1 cellular context compared by ENCODE assay signal in genomic region chr6:131367206-131367873, GRCh38.
TF ChIP-seq lines count a peak whose summit lies in the region.

No MANE protein-coding gene starts in this region.

TF ChIP-seq in GM23338, 12 proteins besides CTCF, POLR2A, EP300 and RAD21 (continued from another document):
- TF ChIP-seq ZNF462 (CRISPR knock-in tag; IDR thresholded peaks at IDR 0.05) (no peak), CREB1 (CRISPR knock-in tag; IDR thresholded peaks at IDR 0.05; ENCODE audit: low read depth) (no peak), REST (IDR thresholded peaks at IDR 0.05; ENCODE audit: unreplicated experiment) (no peak), ETS1 (IDR thresholded peaks at IDR 0.05) (no peak), JUNB (IDR thresholded peaks at IDR 0.05; ENCODE audit: unreplicated experiment) (no peak), POLR2AphosphoS5 (IDR thresholded peaks at IDR 0.05; ENCODE audit: low read depth) (no peak)
TF ChIP-seq in GM23338: peak in this region for 0.
